ENCODE assay signal across 8 cellular contexts in the genomic region with DNA sequence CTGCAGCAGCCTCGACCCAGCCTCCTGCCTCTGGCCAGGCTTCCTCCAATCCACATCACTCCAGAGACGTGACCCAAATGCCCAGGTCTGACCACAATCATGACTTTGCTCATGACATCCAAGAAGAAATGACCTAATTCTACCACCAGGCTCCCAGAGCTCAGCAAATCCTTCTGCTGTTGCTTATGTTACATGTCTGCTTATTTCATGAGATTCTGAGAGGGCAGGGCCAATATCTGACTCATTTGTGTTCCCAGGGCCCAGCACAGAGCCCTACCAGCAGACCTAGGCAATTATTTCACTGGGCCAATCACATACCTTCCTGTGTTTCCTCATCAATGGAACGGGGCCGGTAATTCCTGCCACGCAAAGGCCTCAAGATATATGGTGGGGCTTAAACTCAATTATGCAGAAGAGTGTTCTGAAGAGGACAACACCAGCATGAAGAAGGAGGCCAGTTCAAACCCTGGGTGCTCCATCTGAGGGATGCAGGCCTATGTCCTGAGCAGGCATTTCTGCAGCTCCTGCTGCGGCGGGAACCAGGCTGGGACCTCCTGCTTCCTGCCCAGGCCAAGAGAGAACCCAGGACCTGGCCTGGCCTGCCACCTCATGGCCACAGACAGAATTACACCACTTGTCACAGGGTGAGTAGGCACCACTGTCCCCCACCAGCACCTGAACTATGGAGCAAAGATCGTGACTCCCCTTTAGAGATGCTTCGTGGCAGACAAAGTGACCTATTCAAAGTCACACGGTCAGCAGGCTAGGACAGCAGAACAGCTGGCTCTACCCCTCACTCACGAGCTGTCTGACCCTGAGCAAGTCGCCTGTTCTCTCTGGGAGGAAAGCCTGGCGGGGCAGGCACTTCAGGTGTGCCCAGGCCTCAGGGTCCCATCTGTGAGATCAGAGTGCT. TPM values are rescaled to one million over a fixed set of nuclear protein-coding genes. Genes with fewer than 3 reads are reported as not detected.
DNase-seq lines count a peak whose midpoint lies in the region; ATAC-seq and TF ChIP-seq lines count a peak whose summit lies in the region.

No MANE protein-coding gene starts in this region.

- H3K36me3 ChIP-seq in left lung: no peaks in the 10 kb centered on the region

- no peak overlapping the region for H3K4me3 ChIP-seq in left lung

- no peaks in the 10 kb centered on the region for H3K27me3 ChIP-seq in left lung

- H3K27ac ChIP-seq in left lung: peak overlapping the region; percentile 65

- no peaks in the 10 kb centered on the region for H3K9me3 Mint-ChIP-seq in HFFc6

- H3K27ac Mint-ChIP-seq in HFFc6: peak overlapping the region; percentile 93

- H3K4me1 ChIP-seq in left lung: peaks cover 4 to 19% of the 10 kb centered on the region in 2 donors

- H3K9me3 ChIP-seq in left lung: no peaks in the 10 kb centered on the region

- ATAC-seq in left lung: peak; percentile 96
- no peak for ATAC-seq in GM19395 (IDR thresholded peaks at IDR 0.05; ENCODE audit: unreplicated experiment)

- H3K4me3 Mint-ChIP-seq in HFFc6: no peak overlapping the region

- intact Hi-C loops in left lung (cut with DNase I): loop anchor here in 1 of 2 donors (10.0 kb wide), 1 partner anchor 116 kb away; no protein-coding TSS in a partner anchor

- peaks cover 9% of the 10 kb centered on the region; the same call in 1 of the 2 replicates for H3K36me3 Mint-ChIP-seq in HFFc6 (ENCODE audit: low read depth)

- DNase-seq in Daoy (ENCODE audit: low read depth): peak; percentile 81
- peak; percentile 88 for DNase-seq in HFFc6
- peak; percentile 67 for DNase-seq in NCI-H2196 treated with DMSO at 0.1 percent for 48 hours (lab: John Stamatoyannopoulos, UW; ENCODE audit: unreplicated experiment)
- peak; percentile 79 for DNase-seq in activated CD4-positive, alpha-beta T cell treated with anti-CD3 and anti-CD28 coated beads for 1 hour
- DNase-seq in cerebellum (ENCODE audit: low spot score): peak; percentile 89
- DNase-seq in left lung: peak; percentile 78 to 91
- peak; percentile 82 to 86 for DNase-seq in stimulated activated CD4-positive, alpha-beta T cell treated with anti-CD3 and anti-CD28 coated beads, Interleukin-2, amount 100 ng/mL, for 24 hours

- TF ChIP-seq CTCF in HFFc6 (IDR thresholded peaks at IDR 0.05) (peak; percentile 95), left lung (IDR thresholded peaks at IDR 0.05) (peak; percentile 81 to 87)

- H3K4me1 Mint-ChIP-seq in HFFc6 (ENCODE audit: low read depth): peaks cover 58% of the 10 kb centered on the region

- no peaks in the 10 kb centered on the region for H3K27me3 Mint-ChIP-seq in HFFc6 (ENCODE audit: insufficient read depth)

RNA-seq across cellular contexts. Expression of gene CENPM, which starts 5.8 kb away (rescaled TPM):
- 44.2 and 57.3 TPM in 2 replicates for total RNA-seq in Daoy (2014; rRNA removed; shearing (Covaris generic))
- total RNA-seq in HFFc6 (2021; fragmentation: NEBNext Ultra II Directional; extraction: Animal tissue kit (Norgen Biotek cat#: 25700)): 10 to 100 TPM; 15.6 to 29.4 (median 26.3) TPM
- total RNA-seq in cerebellum (12.2 TPM), left lung (10 to 100 TPM in 1 of 2 donors, 1 to 10 TPM in 1; 9.6 to 12.0 TPM)

RNA-seq across cellular contexts. Expression of gene TNFRSF13C, which starts 14.5 kb away (rescaled TPM):
- total RNA-seq in Daoy (2014; rRNA removed; shearing (Covaris generic)): 0.17 and 0.27 TPM in 2 replicates
- total RNA-seq in HFFc6 (2021; fragmentation: NEBNext Ultra II Directional; extraction: Animal tissue kit (Norgen Biotek cat#: 25700)): under 1 TPM; 0.05 to 0.32 (median 0.25) TPM
- 0.73 TPM for total RNA-seq in cerebellum
- under 1 TPM; 0.15 to 0.42 TPM for total RNA-seq in left lung

RNA-seq across cellular contexts. Expression of gene SHISA8, which starts 26.2 kb away (rescaled TPM):
- not detected in 2 replicates for total RNA-seq in Daoy (2014; rRNA removed; shearing (Covaris generic))
- total RNA-seq in HFFc6 (2021; fragmentation: NEBNext Ultra II Directional; extraction: Animal tissue kit (Norgen Biotek cat#: 25700)): not detected
- total RNA-seq in cerebellum (0.27 TPM), left lung (not detected)

RNA-seq across cellular contexts. Expression of gene SEPTIN3, which starts 28.1 kb away (rescaled TPM):
- 0.74 and 0.77 TPM in 2 replicates for total RNA-seq in Daoy (2014; rRNA removed; shearing (Covaris generic))
- under 1 TPM in 2 of 6 experiments, not detected in 4; 0.05 to 0.17 TPM for total RNA-seq in HFFc6 (2021; fragmentation: NEBNext Ultra II Directional; extraction: Animal tissue kit (Norgen Biotek cat#: 25700))
- total RNA-seq in cerebellum (126 TPM), left lung (1 to 10 TPM in 1 of 2 donors, under 1 TPM in 1; 0.99 to 2.0 TPM)
